In the genomic region with DNA sequence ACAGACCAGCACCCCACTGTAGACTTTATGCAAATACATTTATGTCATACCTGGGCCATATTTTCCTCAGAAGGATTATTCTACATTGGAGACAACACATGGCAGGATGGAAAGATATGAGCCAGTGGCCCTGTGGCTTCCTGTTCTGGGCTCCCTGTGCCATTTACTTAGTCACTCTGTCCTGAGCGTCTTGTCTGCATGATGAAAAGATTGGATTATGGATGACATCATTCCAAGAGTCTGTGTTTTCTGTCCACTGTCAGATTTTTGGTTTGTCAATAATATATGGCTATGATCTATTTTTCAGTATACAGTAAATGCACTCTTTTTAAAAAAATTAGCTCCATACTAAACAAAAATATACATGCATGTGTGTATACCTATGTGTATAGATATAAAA, we compare ENCODE assay signal across 42 cellular contexts. TPM values are rescaled to one million over a fixed set of nuclear protein-coding genes. Genes with fewer than 3 reads are reported as not detected.
"Had no signal": no experiment of that assay in that cellular context is flagged by ENCODE, and none has a peak within 500 bp of the region (broad histone marks: within the 10 kb centered on the region; RNA-seq: fewer than 3 reads in every experiment).

No MANE protein-coding gene starts in this region.

- H3K4me3 Mint-ChIP-seq: activated B cell treated with CpG ODN at 0.5 μM for 24 hours; activated CD4-positive, alpha-beta memory T cell treated with anti-CD3 and anti-CD28 coated beads for 36 hours; activated CD4-positive, alpha-beta T cell treated with anti-CD3 and anti-CD28 coated beads, Interleukin-2, amount 10 ng/mL, durations not matched to agents 24 days and 14 days; activated CD8-positive, alpha-beta memory T cell treated with anti-CD3 and anti-CD28 coated beads, Interleukin-2, amount 10 ng/mL, durations not matched to agents 7 days and 5 days; activated CD8-positive, alpha-beta T cell treated with anti-CD3 and anti-CD28 coated beads, Interleukin-2, amount 10 ng/mL, durations not matched to agents 7 days and 5 days; activated naive CD4-positive, alpha-beta T cell treated with anti-CD3 and anti-CD28 coated beads for 36 hours; activated naive CD4-positive, alpha-beta T cell treated with anti-CD3 and anti-CD28 coated beads, Interleukin-2, amount 50 U/mL, for 24 hours; activated naive CD8-positive, alpha-beta T cell treated with anti-CD3 and anti-CD28 coated beads for 36 hours; activated naive CD8-positive, alpha-beta T cell treated with anti-CD3 and anti-CD28 coated beads, Interleukin-2, amount 50 U/mL, for 24 hours; activated T-helper 1 cell treated with anti-CD3 and anti-CD28 coated beads, Interleukin-12 subunit alpha, Interleukin-12 subunit beta, Interleukin-2, Interleukin-4 antibody, amounts not matched to agents 30 ng/mL and 10 ng/mL and 1 ng/mL, durations not matched to agents 14 hours and 24 hours and 36 hours; brain; dendritic cell treated with granulocyte-macrophage colony-stimulating factor and Interleukin-4, amounts not matched to agents 40 ng/mL and 50 ng/mL, for 4 days; effector memory CD8-positive, alpha-beta T cell; T-cell; T-helper 1 cell treated with Interleukin-12 subunit alpha and Interleukin-12 subunit beta and Interleukin-4 antibody, amounts not matched to agents 30 μg/mL and 1 μg/mL, for 36 hours had no signal

- H3K36me3 ChIP-seq: adrenal gland, breast epithelium, cardiac muscle cell, colonic mucosa, esophagus squamous epithelium, gastroesophageal sphincter, heart right ventricle, WERI-Rb-1 had no signal

- H3K9me3 ChIP-seq: adrenal gland, breast epithelium, colonic mucosa, esophagus squamous epithelium, gastroesophageal sphincter, heart right ventricle had no signal

- DNase-seq: activated B cell treated with CpG ODN at 0.5 μM for 24 hours; activated CD4-positive, alpha-beta memory T cell treated with anti-CD3 and anti-CD28 coated beads for 36 hours; activated CD4-positive, alpha-beta T cell treated with anti-CD3 and anti-CD28 coated beads, Interleukin-2, amount 10 ng/mL, durations not matched to agents 24 days and 14 days; activated CD8-positive, alpha-beta memory T cell treated with anti-CD3 and anti-CD28 coated beads, Interleukin-2, amount 10 ng/mL, durations not matched to agents 7 days and 5 days; activated CD8-positive, alpha-beta memory T cell treated with anti-CD3 and anti-CD28 coated beads, Interleukin-2, amount 50 U/mL, for 4 hours; activated CD8-positive, alpha-beta T cell treated with anti-CD3 and anti-CD28 coated beads, Interleukin-2, amount 10 ng/mL, durations not matched to agents 7 days and 5 days; activated effector memory CD4-positive, alpha-beta T cell treated with anti-CD3 and anti-CD28 coated beads, Interleukin-2, amount 50 U/mL, for 16 hours; activated naive CD4-positive, alpha-beta T cell treated with anti-CD3 and anti-CD28 coated beads for 36 hours; activated naive CD8-positive, alpha-beta T cell treated with anti-CD3 and anti-CD28 coated beads for 36 hours; activated naive CD8-positive, alpha-beta T cell treated with anti-CD3 and anti-CD28 coated beads, Interleukin-2, amount 50 U/mL, for 24 hours; activated T-cell treated with anti-CD3 and anti-CD28 coated beads, Interleukin-2, amount 50 U/mL, for 1 hour; activated T-cell treated with anti-CD3 and anti-CD28 coated beads, Interleukin-2, amount 50 U/mL, for 48 hours; adrenal gland; amygdala; aorta; central memory CD4-positive, alpha-beta T cell; cerebellar nuclear complex; colonic mucosa; dorsolateral prefrontal cortex; effector memory CD8-positive, alpha-beta T cell; esophagus squamous epithelium; foreskin melanocyte; heart right ventricle; T-cell; T-helper 9 cell; WERI-Rb-1 had no signal

- ATAC-seq: activated CD4-positive, CD25-positive, alpha-beta regulatory T cell treated with anti-CD3 and anti-CD28 coated beads, Interleukin-2, amount 50 U/mL, for 24 hours; activated CD8-positive, alpha-beta memory T cell treated with anti-CD3 and anti-CD28 coated beads, Interleukin-2, amount 10 ng/mL, durations not matched to agents 7 days and 5 days; activated CD8-positive, alpha-beta T cell treated with anti-CD3 and anti-CD28 coated beads, Interleukin-2, amount 10 ng/mL, durations not matched to agents 7 days and 5 days; activated naive CD8-positive, alpha-beta T cell treated with anti-CD3 and anti-CD28 coated beads, Interleukin-2, amount 50 U/mL, for 24 hours; effector memory CD8-positive, alpha-beta T cell; gastroesophageal sphincter; heart right ventricle; T-cell had no signal

- H3K27ac Mint-ChIP-seq: activated B cell treated with CpG ODN at 0.5 μM for 24 hours; activated CD4-positive, alpha-beta memory T cell treated with anti-CD3 and anti-CD28 coated beads for 36 hours; activated CD4-positive, alpha-beta T cell treated with anti-CD3 and anti-CD28 coated beads, Interleukin-2, amount 10 ng/mL, durations not matched to agents 24 days and 14 days; activated CD8-positive, alpha-beta memory T cell treated with anti-CD3 and anti-CD28 coated beads, Interleukin-2, amount 10 ng/mL, durations not matched to agents 7 days and 5 days; activated CD8-positive, alpha-beta T cell treated with anti-CD3 and anti-CD28 coated beads, Interleukin-2, amount 10 ng/mL, durations not matched to agents 7 days and 5 days; activated naive CD4-positive, alpha-beta T cell treated with anti-CD3 and anti-CD28 coated beads for 36 hours; activated naive CD4-positive, alpha-beta T cell treated with anti-CD3 and anti-CD28 coated beads, Interleukin-2, amount 50 U/mL, for 24 hours; activated naive CD8-positive, alpha-beta T cell treated with anti-CD3 and anti-CD28 coated beads for 36 hours; activated naive CD8-positive, alpha-beta T cell treated with anti-CD3 and anti-CD28 coated beads, Interleukin-2, amount 50 U/mL, for 24 hours; activated T-helper 1 cell treated with anti-CD3 and anti-CD28 coated beads, Interleukin-12 subunit alpha, Interleukin-12 subunit beta, Interleukin-2, Interleukin-4 antibody, amounts not matched to agents 30 ng/mL and 10 ng/mL and 1 ng/mL, durations not matched to agents 14 hours and 24 hours and 36 hours; activated T-helper 2 cell treated with anti-CD3 and anti-CD28 coated beads, Interferon-gamma antibody, Interleukin-2, Interleukin-4, amounts not matched to agents 10 μg/mL and 5 μg/mL and 100 μg/mL, durations not matched to agents 14 hours and 24 hours and 36 hours; brain; dendritic cell treated with granulocyte-macrophage colony-stimulating factor and Interleukin-4, amounts not matched to agents 40 ng/mL and 50 ng/mL, for 4 days; effector memory CD8-positive, alpha-beta T cell; T-cell; T-helper 1 cell treated with Interleukin-12 subunit alpha and Interleukin-12 subunit beta and Interleukin-4 antibody, amounts not matched to agents 30 μg/mL and 1 μg/mL, for 36 hours had no signal

- H3K36me3 Mint-ChIP-seq: activated CD4-positive, alpha-beta memory T cell treated with anti-CD3 and anti-CD28 coated beads for 36 hours; activated CD8-positive, alpha-beta memory T cell treated with anti-CD3 and anti-CD28 coated beads, Interleukin-2, amount 10 ng/mL, durations not matched to agents 7 days and 5 days; activated naive CD4-positive, alpha-beta T cell treated with anti-CD3 and anti-CD28 coated beads, Interleukin-2, amount 50 U/mL, for 24 hours; activated naive CD8-positive, alpha-beta T cell treated with anti-CD3 and anti-CD28 coated beads for 36 hours; brain; T-cell had no signal

- H3K4me1 ChIP-seq: adrenal gland, breast epithelium, colonic mucosa, esophagus squamous epithelium, gastroesophageal sphincter, heart right ventricle had no signal

- H3K4me1 Mint-ChIP-seq: activated B cell treated with CpG ODN at 0.5 μM for 24 hours; activated CD4-positive, alpha-beta T cell treated with anti-CD3 and anti-CD28 coated beads, Interleukin-2, amount 10 ng/mL, durations not matched to agents 24 days and 14 days; activated CD8-positive, alpha-beta memory T cell treated with anti-CD3 and anti-CD28 coated beads, Interleukin-2, amount 10 ng/mL, durations not matched to agents 7 days and 5 days; activated naive CD4-positive, alpha-beta T cell treated with anti-CD3 and anti-CD28 coated beads, Interleukin-2, amount 50 U/mL, for 24 hours; activated naive CD8-positive, alpha-beta T cell treated with anti-CD3 and anti-CD28 coated beads for 36 hours; activated naive CD8-positive, alpha-beta T cell treated with anti-CD3 and anti-CD28 coated beads, Interleukin-2, amount 50 U/mL, for 24 hours; brain; T-cell had no signal

- H3K9me3 Mint-ChIP-seq: activated CD4-positive, alpha-beta memory T cell treated with anti-CD3 and anti-CD28 coated beads for 36 hours; activated CD4-positive, alpha-beta T cell treated with anti-CD3 and anti-CD28 coated beads, Interleukin-2, amount 10 ng/mL, durations not matched to agents 24 days and 14 days; activated naive CD4-positive, alpha-beta T cell treated with anti-CD3 and anti-CD28 coated beads, Interleukin-2, amount 50 U/mL, for 24 hours; activated naive CD8-positive, alpha-beta T cell treated with anti-CD3 and anti-CD28 coated beads for 36 hours; activated naive CD8-positive, alpha-beta T cell treated with anti-CD3 and anti-CD28 coated beads, Interleukin-2, amount 50 U/mL, for 24 hours; activated T-helper 1 cell treated with anti-CD3 and anti-CD28 coated beads, Interleukin-12 subunit alpha, Interleukin-12 subunit beta, Interleukin-2, Interleukin-4 antibody, amounts not matched to agents 30 ng/mL and 10 ng/mL and 1 ng/mL, durations not matched to agents 14 hours and 24 hours and 36 hours; activated T-helper 2 cell treated with anti-CD3 and anti-CD28 coated beads, Interferon-gamma antibody, Interleukin-2, Interleukin-4, amounts not matched to agents 10 μg/mL and 5 μg/mL and 100 μg/mL, durations not matched to agents 14 hours and 24 hours and 36 hours; dendritic cell treated with granulocyte-macrophage colony-stimulating factor and Interleukin-4, amounts not matched to agents 40 ng/mL and 50 ng/mL, for 4 days; T-helper 1 cell treated with Interleukin-12 subunit alpha and Interleukin-12 subunit beta and Interleukin-4 antibody, amounts not matched to agents 30 μg/mL and 1 μg/mL, for 36 hours had no signal

- H3K27me3 Mint-ChIP-seq: activated B cell treated with CpG ODN at 0.5 μM for 24 hours; activated CD4-positive, alpha-beta memory T cell treated with anti-CD3 and anti-CD28 coated beads for 36 hours; activated CD4-positive, alpha-beta T cell treated with anti-CD3 and anti-CD28 coated beads, Interleukin-2, amount 10 ng/mL, durations not matched to agents 24 days and 14 days; activated CD8-positive, alpha-beta memory T cell treated with anti-CD3 and anti-CD28 coated beads, Interleukin-2, amount 10 ng/mL, durations not matched to agents 7 days and 5 days; activated naive CD8-positive, alpha-beta T cell treated with anti-CD3 and anti-CD28 coated beads for 36 hours; activated naive CD8-positive, alpha-beta T cell treated with anti-CD3 and anti-CD28 coated beads, Interleukin-2, amount 50 U/mL, for 24 hours; dendritic cell treated with granulocyte-macrophage colony-stimulating factor and Interleukin-4, amounts not matched to agents 40 ng/mL and 50 ng/mL, for 4 days; effector memory CD8-positive, alpha-beta T cell had no signal

- H3K27ac ChIP-seq: adrenal gland, breast epithelium, cardiac muscle cell, colonic mucosa, dorsolateral prefrontal cortex, epithelial cell of prostate, esophagus squamous epithelium, gastroesophageal sphincter, heart right ventricle, WERI-Rb-1 had no signal

- H3K27me3 ChIP-seq: adrenal gland, breast epithelium, cardiac muscle cell, colonic mucosa, dorsolateral prefrontal cortex, esophagus squamous epithelium, gastroesophageal sphincter, heart right ventricle had no signal

- H3K4me3 ChIP-seq: adrenal gland, breast epithelium, cardiac muscle cell, colonic mucosa, dorsolateral prefrontal cortex, esophagus squamous epithelium, gastroesophageal sphincter, heart right ventricle had no signal

RNA-seq across cellular contexts. Expression of a gene that starts 30.8 kb away (rescaled TPM):
- total RNA-seq: activated B cell treated with CpG ODN at 0.5 μM for 24 hours; activated CD4-positive, alpha-beta memory T cell treated with anti-CD3 and anti-CD28 coated beads for 36 hours; activated CD4-positive, alpha-beta T cell treated with anti-CD3 and anti-CD28 coated beads, Interleukin-2, amount 10 ng/mL, durations not matched to agents 24 days and 14 days; activated CD8-positive, alpha-beta memory T cell treated with anti-CD3 and anti-CD28 coated beads for 36 hours; activated CD8-positive, alpha-beta memory T cell treated with anti-CD3 and anti-CD28 coated beads, Interleukin-2, amount 10 ng/mL, durations not matched to agents 7 days and 5 days; activated CD8-positive, alpha-beta T cell treated with anti-CD3 and anti-CD28 coated beads, Interleukin-2, amount 10 ng/mL, durations not matched to agents 7 days and 5 days; activated naive CD4-positive, alpha-beta T cell treated with anti-CD3 and anti-CD28 coated beads for 36 hours; activated naive CD8-positive, alpha-beta T cell treated with anti-CD3 and anti-CD28 coated beads for 36 hours; activated T-helper 1 cell treated with anti-CD3 and anti-CD28 coated beads, Interleukin-12 subunit alpha, Interleukin-12 subunit beta, Interleukin-2, Interleukin-4 antibody, amounts not matched to agents 30 ng/mL and 10 ng/mL and 1 ng/mL, durations not matched to agents 14 hours and 24 hours and 36 hours; activated T-helper 2 cell treated with anti-CD3 and anti-CD28 coated beads, Interferon-gamma antibody, Interleukin-2, Interleukin-4, amounts not matched to agents 10 μg/mL and 5 μg/mL and 100 μg/mL, durations not matched to agents 14 hours and 24 hours and 36 hours; aorta; fibroblast of lung; fibroblast of villous mesenchyme; glomerular endothelial cell; T-cell; T-helper 2 cell treated with Interferon-gamma antibody and Interleukin-4, amounts not matched to agents 100 ng/mL and 5 ng/mL, for 36 hours had no signal
